In genomic region chr12:12913626-12914388, GRCh38 we compare ENCODE assay signal across 26 cellular contexts. TPM values are rescaled to one million over a fixed set of nuclear protein-coding genes. Genes with fewer than 3 reads are reported as not detected.
DNase-seq lines count a peak whose midpoint lies in the region; ATAC-seq and TF ChIP-seq lines count a peak whose summit lies in the region.
"Had no signal": no experiment of that assay in that cellular context is flagged by ENCODE, and none has a peak within 500 bp of the region (broad histone marks: within the 10 kb centered on the region; RNA-seq: fewer than 3 reads in every experiment).

No MANE protein-coding gene starts in this region.

- no peaks in the 10 kb centered on the region for H3K27me3 ChIP-seq in Caco-2 (replicated peaks; ENCODE audit: control insufficient read depth, insufficient read depth, low read length)
- H3K27me3 ChIP-seq in osteoblast (ENCODE audit: insufficient read depth, low read length): no peaks in the 10 kb centered on the region
- H3K27me3 ChIP-seq in body of pancreas: no peaks in the 10 kb centered on the region

- 69 to 75% methylated on average over 11 of the region's 11 CpGs for WGBS in body of pancreas, 2 donors

- H3K36me3 Mint-ChIP-seq in Caco-2 (ENCODE audit: insufficient read depth, unreplicated experiment) (peaks cover 94% of the 10 kb centered on the region), HFFc6 (ENCODE audit: low read depth) (peaks cover 62% of the 10 kb centered on the region), brain (no peaks in the 10 kb centered on the region)
- H3K36me3 Mint-ChIP-seq: activated naive CD8-positive, alpha-beta T cell treated with anti-CD3 and anti-CD28 coated beads, Interleukin-2, amount 10 ng/mL, durations not matched to agents 7 days and 5 days had no signal

- peak overlapping the region; percentile 18 for H2AFZ ChIP-seq in osteoblast (ENCODE audit: low read length)

- TF ChIP-seq CTCF in Caco-2 (IDR thresholded peaks at IDR 0.05; ENCODE audit: insufficient read depth in 1 of 2, low read depth in 1 of 2, low read length in 1 of 2, severe bottlenecking in 1 of 2, unreplicated experiment in 1 of 2) (no peak), HFFc6 (IDR thresholded peaks at IDR 0.05) (no peak), brain (conservative IDR thresholded peaks at IDR 0.05) (no peak), osteoblast (IDR thresholded peaks at IDR 0.05; ENCODE audit: extremely low read depth, low read depth, low read length) (no peak), body of pancreas (IDR thresholded peaks at IDR 0.05) (no peak)

- intact Hi-C loops in Caco-2 (cut with micrococcal nuclease; ENCODE audit: unreplicated experiment): no loop called here
- intact Hi-C loops in body of pancreas (cut with DNase I): loop anchor here (5.0 kb wide), 1 partner anchor 303 kb away; no protein-coding TSS in a partner anchor

- H3K27me3 Mint-ChIP-seq in Caco-2 (ENCODE audit: insufficient read depth, unreplicated experiment): no peaks in the 10 kb centered on the region
- H3K27me3 Mint-ChIP-seq in HFFc6 (ENCODE audit: insufficient read depth): peaks cover 11% of the 10 kb centered on the region
- peaks cover 8% of the 10 kb centered on the region for H3K27me3 Mint-ChIP-seq in brain

- H3K36me3 ChIP-seq in Caco-2 (ENCODE audit: control insufficient read depth, insufficient read depth, low read length): no peaks in the 10 kb centered on the region
- H3K36me3 ChIP-seq in osteoblast (ENCODE audit: insufficient read depth, low read length): peaks cover 17% of the 10 kb centered on the region
- H3K36me3 ChIP-seq in body of pancreas (replicated peaks in 1 of 2; ENCODE audit: insufficient read depth in 1 of 2, low read depth in 2 of 2): no peaks in the 10 kb centered on the region
- H3K36me3 ChIP-seq: heart right ventricle had no signal

- H3K4me1 ChIP-seq in Caco-2 (peaks cover 30% of the 10 kb centered on the region), osteoblast (ENCODE audit: insufficient read depth, low read length) (peaks cover 15% of the 10 kb centered on the region), body of pancreas (peaks cover 6% of the 10 kb centered on the region)

- POLR2A ChIA-PET in Caco-2 (lab: Charles Lee): no interaction called here

- no peak for ATAC-seq in GM21381 (IDR thresholded peaks at IDR 0.05; ENCODE audit: unreplicated experiment)
- no peak for ATAC-seq in body of pancreas
- ATAC-seq: heart right ventricle, left colon had no signal

- peaks cover 35% of the 10 kb centered on the region for H3K4me1 Mint-ChIP-seq in Caco-2 (ENCODE audit: low read depth, unreplicated experiment)
- H3K4me1 Mint-ChIP-seq in HFFc6 (ENCODE audit: low read depth): peaks cover 60% of the 10 kb centered on the region
- H3K4me1 Mint-ChIP-seq in brain: peaks cover 39% of the 10 kb centered on the region

- BruUV-seq in Caco-2 (replicated peaks; lab: Mats Ljungman, UMichigan): TSS peak; percentile 16

- no peak overlapping the region for H3K27ac ChIP-seq in osteoblast (ENCODE audit: low read depth, low read length)
- no peak overlapping the region for H3K27ac ChIP-seq in body of pancreas
- H3K27ac ChIP-seq: heart right ventricle, SK-N-MC had no signal

- H3K4me3 ChIP-seq in Caco-2 (ENCODE audit: low read depth, low read length) (no peak overlapping the region), osteoblast (ENCODE audit: insufficient read depth, low read length) (no peak overlapping the region), body of pancreas (no peak overlapping the region)
- H3K4me3 ChIP-seq: heart right ventricle, SK-N-MC had no signal

- DNase-seq in Caco-2: peak in 1 of 2 experiments; percentile 21
- no peak for DNase-seq in HFFc6
- no peak for DNase-seq in osteoblast (ENCODE audit: insufficient read length, low spot score, missing footprints)
- no peak for DNase-seq in SHP77 (lab: John Stamatoyannopoulos, UW)
- DNase-seq in body of pancreas: no peak
- DNase-seq: activated CD4-positive, alpha-beta T cell treated with anti-CD3 and anti-CD28 coated beads, Interleukin-2, amount 50 U/mL, for 1 hour; activated naive CD8-positive, alpha-beta T cell treated with anti-CD3 and anti-CD28 coated beads, Interleukin-2, amount 10 ng/mL, durations not matched to agents 7 days and 5 days; heart right ventricle; Karpas-422; left colon; MV-4-11; NCI-H2227 treated with DMSO at 0.1 percent for 48 hours; NCI-H748 treated with DMSO at 0.1 percent for 48 hours; OCI-M1; substantia nigra had no signal

- H3K79me2 ChIP-seq in osteoblast (ENCODE audit: insufficient read depth, low read length): peaks cover 5% of the 10 kb centered on the region

- H3K27ac Mint-ChIP-seq in Caco-2 (ENCODE audit: unreplicated experiment) (peak overlapping the region; percentile 46), HFFc6 (peak overlapping the region; percentile 56; the same call in 1 of the 2 replicates), brain (peak overlapping the region in 3 of 5 experiments; percentile 45 to 74 (median 60))
- H3K27ac Mint-ChIP-seq: activated naive CD8-positive, alpha-beta T cell treated with anti-CD3 and anti-CD28 coated beads, Interleukin-2, amount 10 ng/mL, durations not matched to agents 7 days and 5 days; nephron; progenitor cell of endocrine pancreas had no signal

- no peaks in the 10 kb centered on the region for H3K9me3 ChIP-seq in Caco-2
- H3K9me3 ChIP-seq in osteoblast (ENCODE audit: low read depth, low read length): no peaks in the 10 kb centered on the region
- no peaks in the 10 kb centered on the region for H3K9me3 ChIP-seq in body of pancreas
- H3K9me3 ChIP-seq: heart right ventricle had no signal

- H3K4me3 Mint-ChIP-seq in Caco-2 (ENCODE audit: unreplicated experiment): no peak overlapping the region
- no peak overlapping the region for H3K4me3 Mint-ChIP-seq in HFFc6
- H3K4me3 Mint-ChIP-seq in brain: no peak overlapping the region
- H3K4me3 Mint-ChIP-seq: activated naive CD8-positive, alpha-beta T cell treated with anti-CD3 and anti-CD28 coated beads, Interleukin-2, amount 10 ng/mL, durations not matched to agents 7 days and 5 days had no signal

- H3K9me3 Mint-ChIP-seq in Caco-2 (ENCODE audit: unreplicated experiment) (no peaks in the 10 kb centered on the region), HFFc6 (no peaks in the 10 kb centered on the region; the same call in 1 of the 2 replicates), brain (peaks cover 0 to under 1% (median 0%) of the 10 kb centered on the region in 5 experiments)
- H3K9me3 Mint-ChIP-seq: activated naive CD8-positive, alpha-beta T cell treated with anti-CD3 and anti-CD28 coated beads, Interleukin-2, amount 10 ng/mL, durations not matched to agents 7 days and 5 days; nephron had no signal

- CTCF ChIA-PET in Caco-2 (lab: Charles Lee): interaction anchor here (1.4 to 2.6 kb wide), 4 partner anchors 20 to 77 kb away, joined by 3 to 14 read pairs (median 5); no protein-coding TSS in a partner anchor

- no peaks in the 10 kb centered on the region for H4K20me1 ChIP-seq in osteoblast (ENCODE audit: insufficient read depth, low read length)

- no peak overlapping the region for H3K4me2 ChIP-seq in osteoblast (ENCODE audit: insufficient read depth, low read length)

- TF ChIP-seq POLR2A in body of pancreas (IDR thresholded peaks at IDR 0.05): no peak

RNA-seq across cellular contexts. Expression of gene GPRC5A, which starts 22.4 kb away (rescaled TPM):
- 73.9 and 99.7 TPM in 2 replicates for total RNA-seq in Caco-2 (2022)
- total RNA-seq in HFFc6 (2021; fragmentation: NEBNext Ultra II Directional; extraction: Animal tissue kit (Norgen Biotek cat#: 25700)): 100 to 1,000 TPM; 206 to 371 (median 280) TPM
- polyA plus RNA-seq in brain (ENCODE audit: insufficient read depth, low read depth, low replicate concordance): 0.24 TPM
- 2.7 and 4.7 TPM in 2 replicates for total RNA-seq in osteoblast
- 1 to 10 TPM; 1.6 to 6.5 TPM for total RNA-seq in body of pancreas
- total RNA-seq: activated naive CD8-positive, alpha-beta T cell treated with anti-CD3 and anti-CD28 coated beads, Interleukin-2, amount 10 ng/mL, durations not matched to agents 7 days and 5 days had no signal

RNA-seq across cellular contexts. Expression of gene GPRC5D, which starts 38.2 kb away (rescaled TPM):
- total RNA-seq in Caco-2 (2022) (not detected in 2 replicates), osteoblast (not detected in 2 replicates), body of pancreas (not detected)
- not detected for total RNA-seq in HFFc6 (2021; fragmentation: NEBNext Ultra II Directional; extraction: Animal tissue kit (Norgen Biotek cat#: 25700))
- not detected for polyA plus RNA-seq in brain (ENCODE audit: insufficient read depth, low read depth, low replicate concordance)
- total RNA-seq: activated naive CD8-positive, alpha-beta T cell treated with anti-CD3 and anti-CD28 coated beads, Interleukin-2, amount 10 ng/mL, durations not matched to agents 7 days and 5 days; bronchial epithelial cell; Daoy; dermis microvascular lymphatic vessel endothelial cell; epithelial cell of proximal tubule; fibroblast of villous mesenchyme; heart right ventricle; progenitor cell of endocrine pancreas; T-helper 2 cell treated with Interferon-gamma antibody and Interleukin-4, amounts not matched to agents 100 ng/mL and 5 ng/mL, for 36 hours had no signal

Comparison
In these comparisons a context has a peak if more than half of its experiments do, and no peak if none do; other contexts are left out.
1. RNA of gene GPRC5A, which starts 22.4 kb away (total RNA-seq): 206 to 371 TPM in HFFc6 and 73.9 to 99.7 TPM in Caco-2; 1.6 to 6.5 TPM in body of pancreas and 2.7 to 4.7 TPM in osteoblast; every median in the first group is over 10 times any median in the second.
2. Peak in every context shown above with its lines, with median percentiles within 50 percentile points of each other: H3K27ac Mint-ChIP-seq.